ENCODE assay signal across 8 cellular contexts in the genomic region with DNA sequence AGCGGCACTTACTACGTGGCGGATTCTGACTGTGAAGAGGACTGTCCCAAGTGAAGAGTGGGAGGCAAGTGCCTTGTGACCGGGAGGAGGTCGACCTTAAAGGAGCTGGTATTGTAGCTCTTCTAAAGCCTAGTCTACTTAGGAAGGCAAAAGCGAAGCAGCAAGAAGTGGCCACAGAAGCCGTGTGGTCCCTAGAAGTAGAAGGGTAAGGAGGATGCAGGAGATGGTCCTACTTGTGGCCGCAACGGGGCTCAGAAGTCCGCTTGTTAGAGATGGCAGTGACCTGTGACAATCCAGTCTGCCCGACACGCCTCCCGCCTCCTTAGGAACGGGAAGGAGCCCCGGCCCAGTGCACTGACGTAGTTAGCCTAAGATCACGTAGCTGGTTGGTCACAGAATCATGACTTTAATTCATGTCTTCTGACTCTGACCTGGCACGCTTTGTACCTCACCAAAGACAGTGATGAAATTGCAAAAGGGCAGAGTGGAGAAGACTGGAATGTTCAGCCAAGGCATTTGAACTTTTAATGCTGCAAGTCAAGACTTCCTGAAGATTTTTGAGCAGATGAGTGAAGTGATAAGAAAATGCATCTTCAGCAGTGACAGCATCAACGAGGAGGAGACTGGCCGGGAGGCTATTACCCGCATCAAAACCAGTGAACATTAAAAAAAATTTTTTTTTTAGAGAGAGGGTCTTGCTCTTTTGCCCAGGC. TPM values are rescaled to one million over a fixed set of nuclear protein-coding genes. Genes with fewer than 3 reads are reported as not detected.
DNase-seq lines count a peak whose midpoint lies in the region; FAIRE-seq and TF ChIP-seq lines count a peak whose summit lies in the region.

No MANE protein-coding gene starts in this region.

- no peaks in the 10 kb centered on the region for H3K9me3 ChIP-seq in Loucy (ENCODE audit: insufficient read depth, low read depth, low read length)
- H3K9me3 ChIP-seq in ascending aorta: no peaks in the 10 kb centered on the region
- no peaks in the 10 kb centered on the region for H3K9me3 ChIP-seq in iPS DF 6.9 (ENCODE audit: control insufficient read depth, insufficient read depth, low read length)
- H3K9me3 ChIP-seq in small intestine (ENCODE audit: control insufficient read depth, low read depth): no peaks in the 10 kb centered on the region

- peak overlapping the region; percentile 70 for H3K9ac ChIP-seq in Loucy (ENCODE audit: low read depth, low read length, poor library complexity, severe bottlenecking)

- no peak overlapping the region for H3K27ac Mint-ChIP-seq in T-helper 2 cell treated with Interferon-gamma antibody and Interleukin-4, amounts not matched to agents 5 μg/mL and 100 μg/mL, for 36 hours

- no peaks in the 10 kb centered on the region for H3K9me2 ChIP-seq in Loucy (replicated peaks; ENCODE audit: low read depth, low read length)

- no CpG with 5 or more reads among the region's 21 CpGs for WGBS in iPS DF 6.9 (ENCODE audit: insufficient coverage, insufficient read length)
- WGBS in small intestine, 3 donors: 1 to 2% (median 1%) methylated on average over 21 of the region's 21 CpGs

- no peak for TF ChIP-seq CTCF in Loucy (conservative IDR thresholded peaks at IDR 0.05; ENCODE audit: low read length)
- no peak for TF ChIP-seq CTCF in ascending aorta (IDR thresholded peaks at IDR 0.05)

- intact Hi-C loops in ascending aorta (cut with DNase I): loop anchor here (1.0 to 2.0 kb wide), 4 partner anchors 27 to 63 kb away; partner anchors contain the start of gene RPIA

- H3K79me2 ChIP-seq in Loucy (ENCODE audit: insufficient read depth, low read length): peaks cover 44% of the 10 kb centered on the region

- FAIRE-seq in H54 (lab: Jason Lieb, UNC) (no peak), small intestine (lab: Jason Lieb, UNC) (no peak)

- no peaks in the 10 kb centered on the region for H3K27me3 Mint-ChIP-seq in T-helper 2 cell treated with Interferon-gamma antibody and Interleukin-4, amounts not matched to agents 5 μg/mL and 100 μg/mL, for 36 hours (ENCODE audit: low read depth)

- peak overlapping the region; percentile 97 to 98 for H3K27ac ChIP-seq in ascending aorta
- H3K27ac ChIP-seq in iPS DF 6.9 (ENCODE audit: low read length): no peak overlapping the region
- H3K27ac ChIP-seq in small intestine (ENCODE audit: low read depth in 1 of 2, low read length in 1 of 2): peak overlapping the region; percentile 86 to 99

- TF ChIP-seq POLR2A in H54 (IDR thresholded peaks at IDR 0.05; ENCODE audit: low read depth, low read length): peak; percentile 81

- peaks cover 3% of the 10 kb centered on the region; the same call in 1 of the 2 replicates for H3F3A ChIP-seq in Loucy (ENCODE audit: low read depth)

- peaks cover 33% of the 10 kb centered on the region for H4K20me1 ChIP-seq in Loucy (ENCODE audit: insufficient read depth, low read length, poor library complexity, severe bottlenecking)

- H2AFZ ChIP-seq in Loucy (ENCODE audit: low read length): peak overlapping the region; percentile 82

- H3K36me3 ChIP-seq in Loucy (ENCODE audit: insufficient read depth, low read length) (no peaks in the 10 kb centered on the region), ascending aorta (no peaks in the 10 kb centered on the region), iPS DF 6.9 (ENCODE audit: control insufficient read depth, insufficient read depth, low read length) (no peaks in the 10 kb centered on the region), small intestine (ENCODE audit: control insufficient read depth in 2 of 2, insufficient read depth in 2 of 2, low read length in 2 of 2) (no peaks in the 10 kb centered on the region)

- no peak overlapping the region for H3K4me3 Mint-ChIP-seq in T-helper 2 cell treated with Interferon-gamma antibody and Interleukin-4, amounts not matched to agents 5 μg/mL and 100 μg/mL, for 36 hours

- no peaks in the 10 kb centered on the region for H3K36me3 Mint-ChIP-seq in T-helper 2 cell treated with Interferon-gamma antibody and Interleukin-4, amounts not matched to agents 5 μg/mL and 100 μg/mL, for 36 hours (ENCODE audit: low read depth)

- no peaks in the 10 kb centered on the region for H3K9me3 Mint-ChIP-seq in T-helper 2 cell treated with Interferon-gamma antibody and Interleukin-4, amounts not matched to agents 5 μg/mL and 100 μg/mL, for 36 hours

- H3K4me1 ChIP-seq in Loucy (ENCODE audit: insufficient read depth, low read length, poor library complexity, severe bottlenecking) (peaks cover 43% of the 10 kb centered on the region), ascending aorta (peaks cover 0 to 17% of the 10 kb centered on the region in 2 donors), iPS DF 6.9 (ENCODE audit: control insufficient read depth, insufficient read depth, low read length) (peaks cover 3% of the 10 kb centered on the region; the same call in 1 of the 2 replicates), small intestine (ENCODE audit: control insufficient read depth in 2 of 2, insufficient read depth in 1 of 2, low read depth in 1 of 2, low read length in 1 of 2) (peaks cover 0 to 17% of the 10 kb centered on the region in 2 donors)

- DNase-seq in H54 (ENCODE audit: insufficient read length, low spot score) (peak; percentile 69), ascending aorta (ENCODE audit: low spot score in 2 of 2) (peak; percentile 94 to 98), iPS DF 6.9 (ENCODE audit: low read depth, low spot score) (peak; percentile 47), small intestine (peak; percentile 92), putamen (ENCODE audit: low spot score) (no peak)
- peak; percentile 90 for DNase-seq in T-helper 2 cell treated with Interferon-gamma antibody and Interleukin-4, amounts not matched to agents 5 μg/mL and 100 μg/mL, for 36 hours (ENCODE audit: low spot score)

- peak overlapping the region; percentile 85 for H3K4me2 ChIP-seq in Loucy (ENCODE audit: low read depth, low read length, poor library complexity, severe bottlenecking)

- H3K4me3 ChIP-seq in GM08714 (ENCODE audit: low read length) (peak overlapping the region; percentile 62), Loucy (ENCODE audit: low read length, poor library complexity, severe bottlenecking) (peak overlapping the region; percentile 74), ascending aorta (peak overlapping the region; percentile 63 to 64), iPS DF 6.9 (ENCODE audit: low read length) (peak overlapping the region; percentile 52; the same call in 1 of the 2 replicates), small intestine (ENCODE audit: low read depth in 1 of 2, low read length in 2 of 2) (peak overlapping the region in 1 of 2 donors; percentile 37)

- H3K4me1 Mint-ChIP-seq in T-helper 2 cell treated with Interferon-gamma antibody and Interleukin-4, amounts not matched to agents 5 μg/mL and 100 μg/mL, for 36 hours (ENCODE audit: low read depth): peaks cover 14% of the 10 kb centered on the region

- H3K27me3 ChIP-seq in Loucy (ENCODE audit: insufficient read depth, low read length, poor library complexity, severe bottlenecking): no peaks in the 10 kb centered on the region
- H3K27me3 ChIP-seq in ascending aorta: no peaks in the 10 kb centered on the region
- H3K27me3 ChIP-seq in iPS DF 6.9 (ENCODE audit: control insufficient read depth, insufficient read depth, low read length): no peaks in the 10 kb centered on the region
- no peaks in the 10 kb centered on the region for H3K27me3 ChIP-seq in small intestine (ENCODE audit: control insufficient read depth in 2 of 2, insufficient read depth in 2 of 2, low read length in 2 of 2)

RNA-seq across cellular contexts. Expression of gene EIF2AK3, which starts 0.7 kb away (rescaled TPM):
- 6.5 TPM for total RNA-seq in ascending aorta
- polyA plus RNA-seq in small intestine: 1 to 10 TPM; 2.7 to 7.6 (median 3.2) TPM
